ENCODE assay signal across 9 cellular contexts in the genomic region with DNA sequence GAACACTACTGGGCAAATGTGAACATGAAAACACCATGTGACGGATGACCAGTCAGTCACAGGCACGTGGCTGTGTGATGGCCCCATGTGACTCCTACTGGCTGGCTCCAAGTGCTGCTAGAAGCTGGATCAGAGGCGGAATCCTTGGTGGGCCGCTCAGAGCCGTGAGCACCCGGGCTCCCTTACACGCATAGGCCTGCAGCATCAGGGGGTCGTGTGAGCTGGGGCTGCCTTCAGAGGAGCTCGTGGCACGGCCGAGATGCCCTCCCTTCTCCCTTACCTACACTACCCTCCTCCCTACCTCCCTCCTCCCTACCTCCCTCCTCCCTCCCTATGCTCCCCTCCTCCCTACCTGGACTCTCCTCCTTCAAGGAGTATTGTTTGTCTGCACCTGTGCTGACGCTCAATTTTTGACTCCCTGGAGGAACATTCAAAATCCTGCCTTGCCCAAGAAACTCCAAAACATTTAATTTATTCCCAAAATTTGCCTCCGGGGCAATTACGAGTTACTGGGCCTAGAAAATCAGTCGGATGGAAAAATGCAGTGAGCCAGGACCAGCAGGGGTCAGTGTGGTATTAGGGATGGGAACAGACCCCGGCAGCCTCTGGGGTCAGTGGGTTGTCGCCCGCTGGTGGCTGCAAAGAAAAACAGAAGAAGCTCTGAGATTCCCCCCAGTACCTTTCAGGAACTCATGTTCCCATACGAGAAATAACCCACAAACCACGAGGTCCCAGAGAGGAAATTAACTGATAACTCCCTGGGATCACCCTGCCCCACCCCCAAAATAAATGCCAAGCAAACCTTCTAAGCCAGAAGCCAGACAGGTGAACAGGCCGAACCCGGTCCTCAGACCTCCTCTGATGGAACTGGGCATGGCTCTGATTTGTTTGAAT.
A peak's percentile ranks its signal among the peaks of the same experiment; 100 is the strongest.
DNase-seq lines count a peak whose midpoint lies in the region; ATAC-seq and TF ChIP-seq lines count a peak whose summit lies in the region.
"Had no signal": no experiment of that assay in that cellular context is flagged by ENCODE, and none has a peak within 500 bp of the region (broad histone marks: within the 10 kb centered on the region; RNA-seq: fewer than 3 reads in every experiment).

No MANE protein-coding gene starts in this region.

- peaks cover 0 to 18% (median 1%) of the 10 kb centered on the region in 3 donors for H3K27me3 Mint-ChIP-seq in immature natural killer cell (ENCODE audit: low read depth in 3 of 3)

- ATAC-seq in psoas muscle: peak in 3 of 4 donors; percentile 46 to 62 (median 52)
- no peak for ATAC-seq in HG03196 (IDR thresholded peaks at IDR 0.05; ENCODE audit: unreplicated experiment)

- no peaks in the 10 kb centered on the region for H3K9me3 ChIP-seq in MM.1S (replicated peaks; ENCODE audit: insufficient read depth, low read length)
- H3K9me3 ChIP-seq in SJCRH30 (replicated peaks): no peaks in the 10 kb centered on the region
- no peaks in the 10 kb centered on the region for H3K9me3 ChIP-seq in psoas muscle

- no peaks in the 10 kb centered on the region for H3K36me3 Mint-ChIP-seq in immature natural killer cell

- DNase-seq in G401 (ENCODE audit: low spot score): peak; percentile 78
- peak; percentile 24 for DNase-seq in MM.1S
- DNase-seq in SJCRH30: peak; percentile 72 to 82
- peak; percentile 60 for DNase-seq in activated naive CD4-positive, alpha-beta T cell treated with Interleukin-2 at 50 U/mL for 16 hours
- DNase-seq in glomerular endothelial cell (ENCODE audit: extremely low read depth, low read depth, low spot score): peak; percentile 27
- peak; percentile 75 to 79 for DNase-seq in psoas muscle
- DNase-seq in immature natural killer cell: no peak

- in situ Hi-C loops in G401 (cut with HindIII; ENCODE audit: low sequenced_read_pairs): no loop called here

- H3K27ac ChIP-seq in MM.1S (ENCODE audit: low read length): no peak overlapping the region
- H3K27ac ChIP-seq in SJCRH30: no peak overlapping the region
- H3K27ac ChIP-seq in psoas muscle: no peak overlapping the region
- H3K27ac ChIP-seq: epithelial cell of prostate had no signal

- no peak overlapping the region for H3K4me3 Mint-ChIP-seq in immature natural killer cell

- no peak overlapping the region for H3K27ac Mint-ChIP-seq in immature natural killer cell

- H3K36me3 ChIP-seq in MM.1S (replicated peaks; ENCODE audit: insufficient read depth, low read length) (no peaks in the 10 kb centered on the region), SJCRH30 (no peaks in the 10 kb centered on the region), psoas muscle (ENCODE audit: insufficient read depth in 1 of 2, low read depth in 1 of 2) (no peaks in the 10 kb centered on the region)

- H3K4me2 ChIP-seq in MM.1S (ENCODE audit: low read depth, low read length): no peak overlapping the region

- no peaks in the 10 kb centered on the region for H3K9me2 ChIP-seq in MM.1S (replicated peaks; ENCODE audit: insufficient read depth, low read length)

- H3K27me3 ChIP-seq in MM.1S (replicated peaks; ENCODE audit: insufficient read depth, low read length) (no peaks in the 10 kb centered on the region), SJCRH30 (no peaks in the 10 kb centered on the region), psoas muscle (ENCODE audit: insufficient read depth in 3 of 3, low read length in 2 of 3) (peaks cover 0 to 20% (median 2%) of the 10 kb centered on the region in 3 donors)

- H3K4me1 ChIP-seq in MM.1S (ENCODE audit: low read length) (peaks cover 5% of the 10 kb centered on the region), SJCRH30 (peaks cover 17% of the 10 kb centered on the region), psoas muscle (no peaks in the 10 kb centered on the region)

- no peaks in the 10 kb centered on the region for H3K79me2 ChIP-seq in MM.1S (ENCODE audit: low read length)

- H3K9me3 Mint-ChIP-seq in immature natural killer cell: no peaks in the 10 kb centered on the region

- H2AFZ ChIP-seq in MM.1S (ENCODE audit: low read length): no peak overlapping the region

- peak; percentile 67 for TF ChIP-seq CTCF in MM.1S (IDR thresholded peaks at IDR 0.05; ENCODE audit: low read length)
- peak; percentile 54 for TF ChIP-seq CTCF in psoas muscle (IDR thresholded peaks at IDR 0.05)

- H3K4me3 ChIP-seq in MM.1S (ENCODE audit: low read length) (no peak overlapping the region), SJCRH30 (no peak overlapping the region), psoas muscle (no peak overlapping the region)

- H3F3A ChIP-seq in MM.1S (ENCODE audit: insufficient read depth, low read length): no peaks in the 10 kb centered on the region

- H3K9ac ChIP-seq in MM.1S (ENCODE audit: low read length): no peak overlapping the region

- no peaks in the 10 kb centered on the region for H3K4me1 Mint-ChIP-seq in immature natural killer cell

- 32 to 36% (median 35%) methylated on average over 22 of the region's 22 CpGs for WGBS in psoas muscle, 3 donors

- intact Hi-C loops in psoas muscle (cut with DNase I): loop anchor here in 1 of 2 donors (2.0 kb wide), 1 partner anchor 174 kb away; no protein-coding TSS in a partner anchor

- no peaks in the 10 kb centered on the region for H4K20me1 ChIP-seq in MM.1S (ENCODE audit: insufficient read depth, low read length)

Comparison
In these comparisons a context has a peak if more than half of its experiments do, and no peak if none do; other contexts are left out.
1. DNase-seq: peak in G401 (single experiment), MM.1S (single experiment), SJCRH30 (2 of 2), activated naive CD4-positive, alpha-beta T cell treated with Interleukin-2 at 50 U/mL for 16 hours (single experiment), glomerular endothelial cell (single experiment) and psoas muscle (2 of 2); none in immature natural killer cell (0 of 3).